ENCODE assay signal across 9 cellular contexts in genomic region chr6:144264270-144265060, GRCh38. TPM values are rescaled to one million over a fixed set of nuclear protein-coding genes. Genes with fewer than 3 reads are reported as not detected.
DNase-seq lines count a peak whose midpoint lies in the region; ATAC-seq and TF ChIP-seq lines count a peak whose summit lies in the region.
"Had no signal": no experiment of that assay in that cellular context is flagged by ENCODE, and none has a peak within 500 bp of the region (broad histone marks: within the 10 kb centered on the region; RNA-seq: fewer than 3 reads in every experiment).

No MANE protein-coding gene starts in this region.

- H3K4me1 Mint-ChIP-seq in stimulated activated effector memory CD8-positive, alpha-beta T cell treated with anti-CD3 and anti-CD28 coated beads, Interleukin-12 subunit alpha, Interleukin-12 subunit beta, amount 100 ng/mL, for 72 hours, result no peaks in the 10 kb centered on the region

- H3K27ac ChIP-seq in gastroesophageal sphincter, result peak overlapping the region in 3 of 4 donors; percentile 43 to 71 (median 68)
- H3K27ac ChIP-seq: HL-60 had no signal

- WGBS in gastroesophageal sphincter (ENCODE audit: low coverage in 1 of 2), 2 donors, result 50 to 61% methylated on average over 4 to 6 of the region's 7 CpGs

- H3K27me3 ChIP-seq in gastroesophageal sphincter, result no peaks in the 10 kb centered on the region

- no peak overlapping the region for H3K27ac Mint-ChIP-seq in stimulated activated effector memory CD8-positive, alpha-beta T cell treated with anti-CD3 and anti-CD28 coated beads, Interleukin-12 subunit alpha, Interleukin-12 subunit beta, amount 100 ng/mL, for 72 hours

- TF ChIP-seq EP300 in gastroesophageal sphincter (IDR thresholded peaks at IDR 0.05), result no peak

- H3K4me1 ChIP-seq in gastroesophageal sphincter, result peaks cover 0 to 27% (median 5%) of the 10 kb centered on the region in 3 donors

- ATAC-seq in gastroesophageal sphincter, result no peak
- ATAC-seq in GM21717 (IDR thresholded peaks at IDR 0.05; ENCODE audit: unreplicated experiment), result no peak
- ATAC-seq in stimulated activated effector memory CD8-positive, alpha-beta T cell treated with anti-CD3 and anti-CD28 coated beads, Interleukin-12 subunit alpha, Interleukin-12 subunit beta, amount 100 ng/mL, for 72 hours, result no peak

- H3K4me3 ChIP-seq in gastroesophageal sphincter, result no peak overlapping the region

- TF ChIP-seq POLR2A in gastroesophageal sphincter (IDR thresholded peaks at IDR 0.05), result no peak

- TF ChIP-seq CTCF in gastroesophageal sphincter (IDR thresholded peaks at IDR 0.05), result no peak

- H3K36me3 Mint-ChIP-seq in stimulated activated effector memory CD8-positive, alpha-beta T cell treated with anti-CD3 and anti-CD28 coated beads, Interleukin-12 subunit alpha, Interleukin-12 subunit beta, amount 100 ng/mL, for 72 hours, result no peaks in the 10 kb centered on the region

- H3K9me3 Mint-ChIP-seq in stimulated activated effector memory CD8-positive, alpha-beta T cell treated with anti-CD3 and anti-CD28 coated beads, Interleukin-12 subunit alpha, Interleukin-12 subunit beta, amount 100 ng/mL, for 72 hours, result no peaks in the 10 kb centered on the region

- DNase-seq in GM03348 (ENCODE audit: low spot score) (peak; percentile 84), T1000 (lab: John Stamatoyannopoulos, UW) (peak; percentile 72), pulmonary artery endothelial cell (ENCODE audit: low read depth, low spot score) (peak; percentile 75), NCI-H2081 treated with DMSO at 0.1 percent for 48 hours (lab: John Stamatoyannopoulos, UW) (no peak), GM19238 (ENCODE audit: insufficient read length, low spot score) (no peak)
- DNase-seq in stimulated activated effector memory CD8-positive, alpha-beta T cell treated with anti-CD3 and anti-CD28 coated beads, Interleukin-12 subunit alpha, Interleukin-12 subunit beta, amount 100 ng/mL, for 72 hours (ENCODE audit: low spot score in 2 of 2), result no peak

- no peak overlapping the region for H3K4me3 Mint-ChIP-seq in stimulated activated effector memory CD8-positive, alpha-beta T cell treated with anti-CD3 and anti-CD28 coated beads, Interleukin-12 subunit alpha, Interleukin-12 subunit beta, amount 100 ng/mL, for 72 hours

- H3K9me3 ChIP-seq in gastroesophageal sphincter, result no peaks in the 10 kb centered on the region

- H3K36me3 ChIP-seq in gastroesophageal sphincter, result no peaks in the 10 kb centered on the region

RNA-seq across cellular contexts. Expression of gene UTRN, which starts 20.7 kb away (rescaled TPM):
- total RNA-seq in gastroesophageal sphincter (100 to 1,000 TPM in 3 of 4 donors, 10 to 100 TPM in 1; 95.9 to 251 (median 139) TPM), pulmonary artery endothelial cell (229 and 250 TPM in 2 replicates)

Comparison
In these comparisons a context has a peak if more than half of its experiments do, and no peak if none do; other contexts are left out.
1. DNase-seq: peak in GM03348 (single experiment), T1000 (single experiment) and pulmonary artery endothelial cell (single experiment); none in NCI-H2081 treated with DMSO at 0.1 percent for 48 hours (single experiment), stimulated activated effector memory CD8-positive, alpha-beta T cell treated with anti-CD3 and anti-CD28 coated beads, Interleukin-12 subunit alpha, Interleukin-12 subunit beta, amount 100 ng/mL, for 72 hours (0 of 2) and GM19238 (single experiment).